In the genomic region with DNA sequence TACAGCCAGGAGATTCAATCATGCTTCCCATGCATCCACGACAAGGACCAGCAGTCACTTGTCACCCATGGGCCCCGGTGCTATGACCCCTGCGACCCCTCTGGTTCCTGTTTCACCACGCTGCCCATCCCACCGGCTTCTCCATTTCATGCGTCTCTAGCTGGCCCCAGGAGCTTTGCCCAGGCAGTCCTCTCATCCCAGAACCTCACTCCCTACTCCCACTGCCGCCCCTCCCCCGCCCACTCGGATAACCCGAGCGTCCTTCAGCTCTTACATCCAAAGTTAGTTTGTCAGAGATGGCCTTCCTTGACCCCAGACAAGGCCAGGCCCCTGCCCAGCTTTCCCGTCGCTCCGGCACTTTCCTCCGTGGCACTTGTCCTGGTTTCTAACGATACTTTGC, we compare ENCODE assay signal across 21 cellular contexts.
DNase-seq lines count a peak whose midpoint lies in the region; ATAC-seq and TF ChIP-seq lines count a peak whose summit lies in the region.
"Had no signal": no experiment of that assay in that cellular context is flagged by ENCODE, and none has a peak within 500 bp of the region (broad histone marks: within the 10 kb centered on the region; RNA-seq: fewer than 3 reads in every experiment).

No MANE protein-coding gene starts in this region.

- peaks cover 10% of the 10 kb centered on the region for H3K27me3 ChIP-seq in neural progenitor cell
- H3K27me3 ChIP-seq in BE2C = no peaks in the 10 kb centered on the region
- H3K27me3 ChIP-seq in gastroesophageal sphincter = peaks cover 24% of the 10 kb centered on the region
- H3K27me3 ChIP-seq: BLaER1 treated with 17β-estradiol and CSF1 and Interleukin-3, amounts not matched to agents 10 nM and 100 nM had no signal

- H3K36me3 ChIP-seq in neural progenitor cell = no peaks in the 10 kb centered on the region
- no peaks in the 10 kb centered on the region for H3K36me3 ChIP-seq in BE2C
- no peaks in the 10 kb centered on the region for H3K36me3 ChIP-seq in gastroesophageal sphincter
- H3K36me3 ChIP-seq: BLaER1 treated with 17β-estradiol and CSF1 and Interleukin-3, amounts not matched to agents 10 nM and 100 nM; HAP-1 had no signal

- H3K27me3 Mint-ChIP-seq in activated naive CD4-positive, alpha-beta T cell treated with anti-CD3 and anti-CD28 coated beads, Interleukin-2, amount 50 U/mL, for 24 hours = no peaks in the 10 kb centered on the region
- peaks cover 13% of the 10 kb centered on the region for H3K27me3 Mint-ChIP-seq in neural progenitor cell (ENCODE audit: insufficient read depth, low read depth)
- peaks cover 10% of the 10 kb centered on the region for H3K27me3 Mint-ChIP-seq in stimulated activated naive CD8-positive, alpha-beta T cell treated with anti-CD3 and anti-CD28 coated beads, Interleukin-15, amount 100 ng/mL, for 72 hours

- no peak overlapping the region for H3K27ac ChIP-seq in neural progenitor cell
- no peak overlapping the region for H3K27ac ChIP-seq in gastroesophageal sphincter
- H3K27ac ChIP-seq: 22Rv1; BLaER1 treated with 17β-estradiol and CSF1 and Interleukin-3, amounts not matched to agents 10 nM and 100 nM had no signal

- no peaks in the 10 kb centered on the region for H3K4me1 Mint-ChIP-seq in activated naive CD4-positive, alpha-beta T cell treated with anti-CD3 and anti-CD28 coated beads, Interleukin-2, amount 50 U/mL, for 24 hours
- H3K4me1 Mint-ChIP-seq in neural progenitor cell = peaks cover 26% of the 10 kb centered on the region
- H3K4me1 Mint-ChIP-seq in stimulated activated naive CD8-positive, alpha-beta T cell treated with anti-CD3 and anti-CD28 coated beads, Interleukin-15, amount 100 ng/mL, for 72 hours = no peaks in the 10 kb centered on the region
- H3K4me1 Mint-ChIP-seq: B cell; CD14-positive monocyte; CD8-positive, alpha-beta memory T cell had no signal

- peak overlapping the region; percentile 26 for H3K27ac Mint-ChIP-seq in activated naive CD4-positive, alpha-beta T cell treated with anti-CD3 and anti-CD28 coated beads, Interleukin-2, amount 50 U/mL, for 24 hours
- H3K27ac Mint-ChIP-seq in neural progenitor cell = peak overlapping the region; percentile 22
- H3K27ac Mint-ChIP-seq in stimulated activated naive CD8-positive, alpha-beta T cell treated with anti-CD3 and anti-CD28 coated beads, Interleukin-15, amount 100 ng/mL, for 72 hours = no peak overlapping the region
- H3K27ac Mint-ChIP-seq: B cell; CD4-positive, alpha-beta T cell; HFFc6 had no signal

- H4K20me1 ChIP-seq in neural progenitor cell (ENCODE audit: low read depth) = no peaks in the 10 kb centered on the region

- 70 to 76% methylated on average over 12 to 15 of the region's 16 CpGs for WGBS in gastroesophageal sphincter (ENCODE audit: low coverage in 1 of 2), 2 donors

- peaks cover 12% of the 10 kb centered on the region for H3K4me1 ChIP-seq in neural progenitor cell
- H3K4me1 ChIP-seq in BE2C = no peaks in the 10 kb centered on the region; the same call in 1 of the 2 replicates
- H3K4me1 ChIP-seq in gastroesophageal sphincter = no peaks in the 10 kb centered on the region
- H3K4me1 ChIP-seq: BLaER1 treated with 17β-estradiol and CSF1 and Interleukin-3, amounts not matched to agents 10 nM and 100 nM; HAP-1 had no signal

- H3K4me3 ChIP-seq in neural progenitor cell (no peak overlapping the region), BE2C (ENCODE audit: low read depth, low read length) (no peak overlapping the region), gastroesophageal sphincter (no peak overlapping the region)
- H3K4me3 ChIP-seq: BLaER1 treated with 17β-estradiol and CSF1 and Interleukin-3, amounts not matched to agents 10 nM and 100 nM; GM12878; HAP-1 had no signal

- peak overlapping the region; percentile 27 for H3K4me2 ChIP-seq in neural progenitor cell
- H3K4me2 ChIP-seq: BLaER1 treated with 17β-estradiol and CSF1 and Interleukin-3, amounts not matched to agents 10 nM and 100 nM had no signal

- TF ChIP-seq EP300 in gastroesophageal sphincter (IDR thresholded peaks at IDR 0.05) = no peak

- ATAC-seq in gastroesophageal sphincter = no peak
- no peak for ATAC-seq in stimulated activated naive CD8-positive, alpha-beta T cell treated with anti-CD3 and anti-CD28 coated beads, Interleukin-15, amount 100 ng/mL, for 72 hours
- ATAC-seq in GM21423 (IDR thresholded peaks at IDR 0.05; ENCODE audit: unreplicated experiment) = no peak
- ATAC-seq: GM12878 had no signal

- H2AFZ ChIP-seq in neural progenitor cell (replicated peaks) = no peak overlapping the region

- H3K79me2 ChIP-seq in neural progenitor cell (ENCODE audit: low read depth) = no peaks in the 10 kb centered on the region

- TF ChIP-seq CTCF in neural progenitor cell (IDR thresholded peaks at IDR 0.05) = no peak
- TF ChIP-seq CTCF in BE2C (IDR thresholded peaks at IDR 0.05; ENCODE audit: low read depth, low read length) = no peak
- TF ChIP-seq CTCF in gastroesophageal sphincter (IDR thresholded peaks at IDR 0.05) = no peak

- H3K36me3 Mint-ChIP-seq in activated naive CD4-positive, alpha-beta T cell treated with anti-CD3 and anti-CD28 coated beads, Interleukin-2, amount 50 U/mL, for 24 hours = no peaks in the 10 kb centered on the region
- H3K36me3 Mint-ChIP-seq in neural progenitor cell = no peaks in the 10 kb centered on the region
- H3K36me3 Mint-ChIP-seq: CD14-positive monocyte; CD8-positive, alpha-beta memory T cell had no signal

- no peak for TF ChIP-seq POLR2A in gastroesophageal sphincter (IDR thresholded peaks at IDR 0.05)

- DNase-seq in activated naive CD4-positive, alpha-beta T cell treated with anti-CD3 and anti-CD28 coated beads, Interleukin-2, amount 50 U/mL, for 16 hours = no peak
- peak; percentile 51 for DNase-seq in left kidney (ENCODE audit: low read depth, low spot score)
- no peak for DNase-seq in neural progenitor cell (ENCODE audit: low spot score)
- no peak for DNase-seq in BE2C
- DNase-seq in stimulated activated naive CD8-positive, alpha-beta T cell treated with anti-CD3 and anti-CD28 coated beads, Interleukin-15, amount 100 ng/mL, for 72 hours = no peak
- DNase-seq: CD4-positive, alpha-beta T cell; CD8-positive, alpha-beta memory T cell; DMS 273 treated with DMSO at 0.1 percent for 48 hours; DMS79; EL; GDM1; HFFc6 had no signal

- H3F3A ChIP-seq in neural progenitor cell (ENCODE audit: low read depth) = no peaks in the 10 kb centered on the region

- H3K4me3 Mint-ChIP-seq in activated naive CD4-positive, alpha-beta T cell treated with anti-CD3 and anti-CD28 coated beads, Interleukin-2, amount 50 U/mL, for 24 hours = no peak overlapping the region
- no peak overlapping the region for H3K4me3 Mint-ChIP-seq in neural progenitor cell
- no peak overlapping the region for H3K4me3 Mint-ChIP-seq in stimulated activated naive CD8-positive, alpha-beta T cell treated with anti-CD3 and anti-CD28 coated beads, Interleukin-15, amount 100 ng/mL, for 72 hours
- H3K4me3 Mint-ChIP-seq: B cell; CD14-positive monocyte; CD4-positive, alpha-beta T cell; CD8-positive, alpha-beta memory T cell; HFFc6 had no signal

- H3K9ac ChIP-seq in neural progenitor cell = no peak overlapping the region
- H3K9ac ChIP-seq: BLaER1 treated with 17β-estradiol and CSF1 and Interleukin-3, amounts not matched to agents 10 nM and 100 nM had no signal

- no peaks in the 10 kb centered on the region for H3K9me3 ChIP-seq in neural progenitor cell (ENCODE audit: low read depth)
- no peaks in the 10 kb centered on the region for H3K9me3 ChIP-seq in BE2C
- no peaks in the 10 kb centered on the region for H3K9me3 ChIP-seq in gastroesophageal sphincter
- H3K9me3 ChIP-seq: BLaER1 treated with 17β-estradiol and CSF1 and Interleukin-3, amounts not matched to agents 10 nM and 100 nM; HAP-1 had no signal

- no peaks in the 10 kb centered on the region for H3K9me3 Mint-ChIP-seq in activated naive CD4-positive, alpha-beta T cell treated with anti-CD3 and anti-CD28 coated beads, Interleukin-2, amount 50 U/mL, for 24 hours
- H3K9me3 Mint-ChIP-seq in neural progenitor cell = peaks cover 6% of the 10 kb centered on the region
- no peaks in the 10 kb centered on the region for H3K9me3 Mint-ChIP-seq in stimulated activated naive CD8-positive, alpha-beta T cell treated with anti-CD3 and anti-CD28 coated beads, Interleukin-15, amount 100 ng/mL, for 72 hours
- H3K9me3 Mint-ChIP-seq: CD14-positive monocyte; CD4-positive, alpha-beta T cell; CD8-positive, alpha-beta memory T cell; HFFc6 had no signal

Comparison
In these comparisons a context has a peak if more than half of its experiments do, and no peak if none do; other contexts are left out.
1. H3K27ac Mint-ChIP-seq: peak in activated naive CD4-positive, alpha-beta T cell treated with anti-CD3 and anti-CD28 coated beads, Interleukin-2, amount 50 U/mL, for 24 hours (single experiment) and neural progenitor cell (single experiment); none in stimulated activated naive CD8-positive, alpha-beta T cell treated with anti-CD3 and anti-CD28 coated beads, Interleukin-15, amount 100 ng/mL, for 72 hours (0 of 2).